Comparison of ENCODE assay signal across 1 cellular context in the genomic region with DNA sequence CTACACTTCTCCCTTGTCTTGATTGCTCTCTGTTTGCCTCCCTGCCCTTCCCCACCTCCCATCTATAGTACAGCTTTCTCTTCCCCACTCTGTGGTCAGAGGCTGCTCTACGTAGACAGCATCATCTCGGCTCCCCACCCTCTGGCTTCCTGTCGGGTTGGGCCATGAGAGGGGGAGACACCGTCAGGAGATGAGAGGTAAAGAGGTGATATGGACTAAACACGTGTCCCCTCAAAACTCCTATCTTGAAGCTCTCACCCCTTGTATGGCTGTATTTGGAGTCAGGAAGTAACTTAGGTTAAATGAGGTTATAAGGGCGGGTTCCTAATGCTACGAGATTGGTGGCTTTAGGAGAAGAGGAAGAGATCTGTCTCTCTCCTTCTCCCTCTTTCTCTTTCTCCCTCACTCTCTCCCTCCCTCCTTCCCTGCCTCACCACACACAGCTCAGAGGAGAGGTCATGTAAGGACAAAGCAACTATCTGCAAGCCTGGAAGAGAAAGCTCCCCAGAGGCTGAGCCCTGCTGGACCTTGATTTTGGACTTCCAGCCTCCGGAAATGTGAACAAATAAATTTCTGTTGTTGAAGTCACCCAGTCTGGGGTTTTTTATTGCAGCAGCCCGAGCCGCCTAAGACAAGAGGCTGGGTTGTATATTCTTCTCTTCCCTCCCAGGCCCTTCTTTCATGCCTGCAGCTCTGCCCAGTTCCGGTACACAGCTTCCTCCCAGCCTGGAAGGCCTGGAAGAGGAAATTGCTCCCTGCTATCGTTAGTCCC.
A peak's percentile ranks its signal among the peaks of the same experiment; 100 is the strongest.
TF ChIP-seq lines count a peak whose summit lies in the region.

No MANE protein-coding gene starts in this region.

TF ChIP-seq in K562, 482 proteins besides CTCF, POLR2A, EP300 and RAD21 (continued from another document):
- TF ChIP-seq, protein P1, sequence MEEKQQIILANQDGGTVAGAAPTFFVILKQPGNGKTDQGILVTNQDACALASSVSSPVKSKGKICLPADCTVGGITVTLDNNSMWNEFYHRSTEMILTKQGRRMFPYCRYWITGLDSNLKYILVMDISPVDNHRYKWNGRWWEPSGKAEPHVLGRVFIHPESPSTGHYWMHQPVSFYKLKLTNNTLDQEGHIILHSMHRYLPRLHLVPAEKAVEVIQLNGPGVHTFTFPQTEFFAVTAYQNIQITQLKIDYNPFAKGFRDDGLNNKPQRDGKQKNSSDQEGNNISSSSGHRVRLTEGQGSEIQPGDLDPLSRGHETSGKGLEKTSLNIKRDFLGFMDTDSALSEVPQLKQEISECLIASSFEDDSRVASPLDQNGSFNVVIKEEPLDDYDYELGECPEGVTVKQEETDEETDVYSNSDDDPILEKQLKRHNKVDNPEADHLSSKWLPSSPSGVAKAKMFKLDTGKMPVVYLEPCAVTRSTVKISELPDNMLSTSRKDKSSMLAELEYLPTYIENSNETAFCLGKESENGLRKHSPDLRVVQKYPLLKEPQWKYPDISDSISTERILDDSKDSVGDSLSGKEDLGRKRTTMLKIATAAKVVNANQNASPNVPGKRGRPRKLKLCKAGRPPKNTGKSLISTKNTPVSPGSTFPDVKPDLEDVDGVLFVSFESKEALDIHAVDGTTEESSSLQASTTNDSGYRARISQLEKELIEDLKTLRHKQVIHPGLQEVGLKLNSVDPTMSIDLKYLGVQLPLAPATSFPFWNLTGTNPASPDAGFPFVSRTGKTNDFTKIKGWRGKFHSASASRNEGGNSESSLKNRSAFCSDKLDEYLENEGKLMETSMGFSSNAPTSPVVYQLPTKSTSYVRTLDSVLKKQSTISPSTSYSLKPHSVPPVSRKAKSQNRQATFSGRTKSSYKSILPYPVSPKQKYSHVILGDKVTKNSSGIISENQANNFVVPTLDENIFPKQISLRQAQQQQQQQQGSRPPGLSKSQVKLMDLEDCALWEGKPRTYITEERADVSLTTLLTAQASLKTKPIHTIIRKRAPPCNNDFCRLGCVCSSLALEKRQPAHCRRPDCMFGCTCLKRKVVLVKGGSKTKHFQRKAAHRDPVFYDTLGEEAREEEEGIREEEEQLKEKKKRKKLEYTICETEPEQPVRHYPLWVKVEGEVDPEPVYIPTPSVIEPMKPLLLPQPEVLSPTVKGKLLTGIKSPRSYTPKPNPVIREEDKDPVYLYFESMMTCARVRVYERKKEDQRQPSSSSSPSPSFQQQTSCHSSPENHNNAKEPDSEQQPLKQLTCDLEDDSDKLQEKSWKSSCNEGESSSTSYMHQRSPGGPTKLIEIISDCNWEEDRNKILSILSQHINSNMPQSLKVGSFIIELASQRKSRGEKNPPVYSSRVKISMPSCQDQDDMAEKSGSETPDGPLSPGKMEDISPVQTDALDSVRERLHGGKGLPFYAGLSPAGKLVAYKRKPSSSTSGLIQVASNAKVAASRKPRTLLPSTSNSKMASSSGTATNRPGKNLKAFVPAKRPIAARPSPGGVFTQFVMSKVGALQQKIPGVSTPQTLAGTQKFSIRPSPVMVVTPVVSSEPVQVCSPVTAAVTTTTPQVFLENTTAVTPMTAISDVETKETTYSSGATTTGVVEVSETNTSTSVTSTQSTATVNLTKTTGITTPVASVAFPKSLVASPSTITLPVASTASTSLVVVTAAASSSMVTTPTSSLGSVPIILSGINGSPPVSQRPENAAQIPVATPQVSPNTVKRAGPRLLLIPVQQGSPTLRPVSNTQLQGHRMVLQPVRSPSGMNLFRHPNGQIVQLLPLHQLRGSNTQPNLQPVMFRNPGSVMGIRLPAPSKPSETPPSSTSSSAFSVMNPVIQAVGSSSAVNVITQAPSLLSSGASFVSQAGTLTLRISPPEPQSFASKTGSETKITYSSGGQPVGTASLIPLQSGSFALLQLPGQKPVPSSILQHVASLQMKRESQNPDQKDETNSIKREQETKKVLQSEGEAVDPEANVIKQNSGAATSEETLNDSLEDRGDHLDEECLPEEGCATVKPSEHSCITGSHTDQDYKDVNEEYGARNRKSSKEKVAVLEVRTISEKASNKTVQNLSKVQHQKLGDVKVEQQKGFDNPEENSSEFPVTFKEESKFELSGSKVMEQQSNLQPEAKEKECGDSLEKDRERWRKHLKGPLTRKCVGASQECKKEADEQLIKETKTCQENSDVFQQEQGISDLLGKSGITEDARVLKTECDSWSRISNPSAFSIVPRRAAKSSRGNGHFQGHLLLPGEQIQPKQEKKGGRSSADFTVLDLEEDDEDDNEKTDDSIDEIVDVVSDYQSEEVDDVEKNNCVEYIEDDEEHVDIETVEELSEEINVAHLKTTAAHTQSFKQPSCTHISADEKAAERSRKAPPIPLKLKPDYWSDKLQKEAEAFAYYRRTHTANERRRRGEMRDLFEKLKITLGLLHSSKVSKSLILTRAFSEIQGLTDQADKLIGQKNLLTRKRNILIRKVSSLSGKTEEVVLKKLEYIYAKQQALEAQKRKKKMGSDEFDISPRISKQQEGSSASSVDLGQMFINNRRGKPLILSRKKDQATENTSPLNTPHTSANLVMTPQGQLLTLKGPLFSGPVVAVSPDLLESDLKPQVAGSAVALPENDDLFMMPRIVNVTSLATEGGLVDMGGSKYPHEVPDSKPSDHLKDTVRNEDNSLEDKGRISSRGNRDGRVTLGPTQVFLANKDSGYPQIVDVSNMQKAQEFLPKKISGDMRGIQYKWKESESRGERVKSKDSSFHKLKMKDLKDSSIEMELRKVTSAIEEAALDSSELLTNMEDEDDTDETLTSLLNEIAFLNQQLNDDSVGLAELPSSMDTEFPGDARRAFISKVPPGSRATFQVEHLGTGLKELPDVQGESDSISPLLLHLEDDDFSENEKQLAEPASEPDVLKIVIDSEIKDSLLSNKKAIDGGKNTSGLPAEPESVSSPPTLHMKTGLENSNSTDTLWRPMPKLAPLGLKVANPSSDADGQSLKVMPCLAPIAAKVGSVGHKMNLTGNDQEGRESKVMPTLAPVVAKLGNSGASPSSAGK (IDR thresholded peaks at IDR 0.05) = 0 out of 2 replicates have a peak, but pooled peaks have one; percentile 31
- no peak for TF ChIP-seq CTBP1 (IDR thresholded peaks at IDR 0.05; ENCODE audit: borderline replicate concordance)
- no peak for TF ChIP-seq DNMT1 (IDR thresholded peaks at IDR 0.05)
- TF ChIP-seq EGR1 (conservative IDR thresholded peaks at IDR 0.05) = no peak
- no peak for TF ChIP-seq ZNF707 (CRISPR knock-in tag; conservative IDR thresholded peaks at IDR 0.05)
- TF ChIP-seq HNRNPH1 (optimal IDR thresholded peaks at IDR 0.05; ENCODE audit: low read depth, low read length) = no peak
- TF ChIP-seq L3MBTL2 (IDR thresholded peaks at IDR 0.05) = peak; percentile 30; the same call in 1 of the 2 replicates
- TF ChIP-seq PURB (CRISPR knock-in tag; IDR thresholded peaks at IDR 0.05; ENCODE audit: low read depth) = no peak
- no peak for TF ChIP-seq MBD1 (CRISPR knock-in tag; IDR thresholded peaks at IDR 0.05)
